Comparison of ENCODE assay signal across 3 cellular contexts in genomic region chr10:71398991-71399375, GRCh38.
TF ChIP-seq lines count a peak whose summit lies in the region.

No MANE protein-coding gene starts in this region.

TF ChIP-seq in IMR-90, 13 proteins besides CTCF, POLR2A, EP300 and RAD21:
- no peak for TF ChIP-seq MAZ (IDR thresholded peaks at IDR 0.05; ENCODE audit: borderline replicate concordance, low read depth, low read length)
- TF ChIP-seq CEBPB (IDR thresholded peaks at IDR 0.05; ENCODE audit: low read depth, low read length): no peak
- no peak for TF ChIP-seq FOS (IDR thresholded peaks at IDR 0.05; ENCODE audit: low read depth, low read length)
- TF ChIP-seq, protein P1, sequence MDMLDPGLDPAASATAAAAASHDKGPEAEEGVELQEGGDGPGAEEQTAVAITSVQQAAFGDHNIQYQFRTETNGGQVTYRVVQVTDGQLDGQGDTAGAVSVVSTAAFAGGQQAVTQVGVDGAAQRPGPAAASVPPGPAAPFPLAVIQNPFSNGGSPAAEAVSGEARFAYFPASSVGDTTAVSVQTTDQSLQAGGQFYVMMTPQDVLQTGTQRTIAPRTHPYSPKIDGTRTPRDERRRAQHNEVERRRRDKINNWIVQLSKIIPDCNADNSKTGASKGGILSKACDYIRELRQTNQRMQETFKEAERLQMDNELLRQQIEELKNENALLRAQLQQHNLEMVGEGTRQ (IDR thresholded peaks at IDR 0.05; ENCODE audit: low read depth, low read length): no peak
- TF ChIP-seq MAFK (IDR thresholded peaks at IDR 0.05; ENCODE audit: low read depth, low read length): no peak
- no peak for TF ChIP-seq NFE2L2 (IDR thresholded peaks at IDR 0.05; ENCODE audit: low read depth, low read length)
- no peak for TF ChIP-seq MXI1 (IDR thresholded peaks at IDR 0.05; ENCODE audit: borderline replicate concordance, low read depth, low read length)
- TF ChIP-seq SMC3 (IDR thresholded peaks at IDR 0.05; ENCODE audit: low read depth, low read length): no peak
- TF ChIP-seq BHLHE40 (IDR thresholded peaks at IDR 0.05; ENCODE audit: low read depth, low read length): no peak
- TF ChIP-seq ELK1 (IDR thresholded peaks at IDR 0.05; ENCODE audit: borderline replicate concordance, low read depth, low read length): no peak
- TF ChIP-seq RFX5 (IDR thresholded peaks at IDR 0.05; ENCODE audit: low read depth, low read length): no peak
- TF ChIP-seq RCOR1 (IDR thresholded peaks at IDR 0.05; ENCODE audit: insufficient replicate concordance, low read length): no peak
- no peak for TF ChIP-seq CHD1 (IDR thresholded peaks at IDR 0.05; ENCODE audit: low read depth, low read length)

TF ChIP-seq in H1, 55 proteins besides CTCF, POLR2A, EP300 and RAD21:
- TF ChIP-seq HDAC6 (IDR thresholded peaks at IDR 0.05; ENCODE audit: low read depth, low read length) (no peak), SRF (IDR thresholded peaks at IDR 0.05; ENCODE audit: low read depth, low read length) (no peak), ATF2 (IDR thresholded peaks at IDR 0.05; ENCODE audit: low read length) (no peak), YY1 (IDR thresholded peaks at IDR 0.05; ENCODE audit: low read depth, low read length) (no peak), SP4 (IDR thresholded peaks at IDR 0.05; ENCODE audit: low read length) (no peak), RXRA (IDR thresholded peaks at IDR 0.05; ENCODE audit: insufficient read depth, low read depth, low read length) (no peak), BCL11A (IDR thresholded peaks at IDR 0.05; ENCODE audit: low read depth in 2 of 2, low read length in 2 of 2) (no peak), CEBPB (IDR thresholded peaks at IDR 0.05; ENCODE audit: low read depth, low read length) (no peak), KDM4A (IDR thresholded peaks at IDR 0.05; ENCODE audit: low read depth, low read length, severe bottlenecking) (no peak), PHF8 (conservative IDR thresholded peaks at IDR 0.05; ENCODE audit: low read depth, low read length) (no peak), ASH2L (IDR thresholded peaks at IDR 0.05; ENCODE audit: low read length) (no peak), KDM5A (IDR thresholded peaks at IDR 0.05; ENCODE audit: low read length) (no peak), CBX5 (IDR thresholded peaks at IDR 0.05; ENCODE audit: low read depth, low read length) (no peak), BACH1 (IDR thresholded peaks at IDR 0.05; ENCODE audit: low read length) (no peak), JUN (IDR thresholded peaks at IDR 0.05; ENCODE audit: low read depth, low read length) (no peak), EZH2 (IDR thresholded peaks at IDR 0.05; ENCODE audit: low read depth, low read length, severe bottlenecking) (no peak), EGR1 (IDR thresholded peaks at IDR 0.05; ENCODE audit: borderline replicate concordance, low read depth, low read length) (no peak), JUND (IDR thresholded peaks at IDR 0.05; ENCODE audit: low read length) (no peak), TCF12 (IDR thresholded peaks at IDR 0.05; ENCODE audit: low read depth, low read length) (no peak), RBBP5 (IDR thresholded peaks at IDR 0.05; ENCODE audit: borderline replicate concordance, low read depth, low read length) (no peak)

TF ChIP-seq in WTC11, 78 proteins besides CTCF, POLR2A, EP300 and RAD21:
- TF ChIP-seq SMAD3 (CRISPR knock-in tag; IDR thresholded peaks at IDR 0.05; ENCODE audit: borderline replicate concordance) (no peak), NR2C2 (CRISPR knock-in tag; IDR thresholded peaks at IDR 0.05) (no peak), IRF2 (CRISPR knock-in tag; IDR thresholded peaks at IDR 0.05; ENCODE audit: borderline replicate concordance, low read depth) (no peak)
TF ChIP-seq in WTC11: peak in this region for 0.
